ENCODE assay signal across 10 cellular contexts in the genomic region with DNA sequence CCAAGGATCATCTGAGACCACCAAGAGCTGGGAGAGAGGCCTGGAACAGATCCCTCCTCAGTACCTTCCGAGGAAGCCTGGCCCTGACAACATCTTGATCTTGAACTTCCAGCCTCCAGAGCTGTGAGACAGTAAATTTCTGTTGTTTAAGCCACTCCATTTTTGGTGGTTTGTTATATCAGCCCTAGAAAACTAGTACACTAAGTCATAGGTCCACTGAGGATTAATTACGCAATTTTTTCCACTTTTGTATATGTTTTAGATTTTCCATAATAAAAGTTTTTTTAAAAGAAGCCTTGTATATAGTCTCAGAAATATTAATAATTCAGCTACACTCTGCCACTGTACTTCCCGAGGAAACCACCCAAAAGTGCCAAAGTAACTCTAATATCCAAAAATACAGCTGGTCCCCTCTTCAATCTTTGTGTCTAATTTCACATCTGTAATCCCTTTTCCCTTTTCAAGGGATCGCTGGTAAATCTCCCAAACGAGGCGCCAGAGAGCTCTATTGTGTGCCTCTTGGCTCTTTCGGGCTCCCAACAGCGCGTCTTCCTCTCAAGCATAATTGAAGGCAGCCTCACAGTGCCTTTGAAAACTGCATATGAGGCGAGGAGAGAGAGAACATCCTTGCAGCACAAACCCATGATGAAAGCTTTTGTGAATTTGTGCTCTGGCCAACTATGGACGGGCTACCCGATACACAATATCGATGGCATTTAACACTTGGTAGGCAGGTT. TPM values are rescaled to one million over a fixed set of nuclear protein-coding genes. Genes with fewer than 3 reads are reported as not detected.
DNase-seq lines count a peak whose midpoint lies in the region; FAIRE-seq and TF ChIP-seq lines count a peak whose summit lies in the region.
"Had no signal": no experiment of that assay in that cellular context is flagged by ENCODE, and none has a peak within 500 bp of the region (broad histone marks: within the 10 kb centered on the region; RNA-seq: fewer than 3 reads in every experiment).

No MANE protein-coding gene starts in this region.

- DNase-seq in BJ (ENCODE audit: low read depth): no peak
- peak; percentile 44 for DNase-seq in NCI-H345 treated with DMSO at 0.1 percent for 48 hours (lab: John Stamatoyannopoulos, UW; ENCODE audit: unreplicated experiment)
- DNase-seq in fibroblast of gingiva (ENCODE audit: low read depth): peak; percentile 72
- no peak for DNase-seq in activated CD4-positive, CD25-positive, alpha-beta regulatory T cell treated with anti-CD3 and anti-CD28 coated beads, Interleukin-2, amount 50 U/mL, for 72 hours
- no peak for DNase-seq in thyroid gland
- DNase-seq in ACHN: no peak
- no peak for DNase-seq in kidney
- DNase-seq: activated naive CD8-positive, alpha-beta T cell treated with anti-CD3 and anti-CD28 coated beads, Interleukin-2, amount 10 ng/mL, durations not matched to agents 7 days and 5 days had no signal

- H3K27me3 ChIP-seq in BJ (ENCODE audit: control insufficient read depth, insufficient read depth, low read length) (no peaks in the 10 kb centered on the region), neuron (ENCODE audit: insufficient read depth, low read length) (no peaks in the 10 kb centered on the region), thyroid gland (no peaks in the 10 kb centered on the region)

- H3K36me3 ChIP-seq in BJ (ENCODE audit: control insufficient read depth, insufficient read depth, low read length): no peaks in the 10 kb centered on the region
- no peaks in the 10 kb centered on the region for H3K36me3 ChIP-seq in neuron (ENCODE audit: insufficient read depth, low read length)
- no peaks in the 10 kb centered on the region for H3K36me3 ChIP-seq in thyroid gland
- no peaks in the 10 kb centered on the region for H3K36me3 ChIP-seq in kidney (ENCODE audit: control insufficient read depth in 1 of 2, insufficient read depth in 2 of 2, low read length in 2 of 2)

- H3K9me3 ChIP-seq in neuron (ENCODE audit: low read length) (no peaks in the 10 kb centered on the region), thyroid gland (no peaks in the 10 kb centered on the region), kidney (ENCODE audit: control insufficient read depth in 1 of 2, low read length in 2 of 2) (no peaks in the 10 kb centered on the region)

- peak; percentile 26; the same call in 1 of the 2 replicates for TF ChIP-seq CTCF in BJ (IDR thresholded peaks at IDR 0.05; ENCODE audit: insufficient read depth, low read depth, low read length)
- no peak for TF ChIP-seq CTCF in thyroid gland (IDR thresholded peaks at IDR 0.05)
- no peak for TF ChIP-seq CTCF in kidney (IDR thresholded peaks at IDR 0.05; ENCODE audit: borderline replicate concordance, extremely low read depth, insufficient read depth)

- intact Hi-C loops in thyroid gland (cut with DNase I): no loop called here
- intact Hi-C loops in kidney (cut with DNase I): no loop called here

- H3K27ac ChIP-seq in thyroid gland: no peak overlapping the region
- no peak overlapping the region for H3K27ac ChIP-seq in kidney (ENCODE audit: low read depth in 2 of 2, low read length in 2 of 2)
- H3K27ac ChIP-seq: C4-2B had no signal

- CTCF ChIA-PET in BJ (lab: Yijun Ruan, JAX): interaction anchor here (1.4 kb wide), 1 partner anchor 294 kb away, joined by 4 read pairs; no protein-coding TSS in a partner anchor

- peak overlapping the region; percentile 62 for H2AFZ ChIP-seq in neuron (ENCODE audit: low read depth, low read length)

- in situ Hi-C loops in ACHN (cut with HindIII; ENCODE audit: low pct_ligation_motif_present, low pct_unique_long_range_greater_than_20kb, low sequenced_read_pairs): no loop called here

- H3K9ac ChIP-seq in kidney (ENCODE audit: low read length in 2 of 2): no peak overlapping the region

- no peak overlapping the region for H3K4me3 ChIP-seq in BJ (ENCODE audit: low read depth, low read length)
- peak overlapping the region; percentile 19 for H3K4me3 ChIP-seq in neuron (ENCODE audit: low read length)
- H3K4me3 ChIP-seq in thyroid gland (replicated peaks in 1 of 3): no peak overlapping the region
- no peak overlapping the region for H3K4me3 ChIP-seq in kidney (ENCODE audit: low read length in 2 of 2)

- TF ChIP-seq POLR2A in thyroid gland (IDR thresholded peaks at IDR 0.05): no peak

- POLR2A ChIA-PET in BJ (lab: Charles Lee): no interaction called here

- 41 to 44% methylated on average over 13 of the region's 13 CpGs for WGBS in thyroid gland, 2 donors

- H3K4me1 ChIP-seq in neuron (ENCODE audit: insufficient read depth, low read length): peaks cover 7% of the 10 kb centered on the region
- no peaks in the 10 kb centered on the region for H3K4me1 ChIP-seq in thyroid gland
- no peaks in the 10 kb centered on the region for H3K4me1 ChIP-seq in kidney (ENCODE audit: control insufficient read depth in 1 of 2, insufficient read depth in 1 of 2, low read depth in 1 of 2, low read length in 2 of 2)

- no peak for FAIRE-seq in kidney (lab: Jason Lieb, UNC)

RNA-seq across cellular contexts. Expression of a gene that starts 32.7 kb away (rescaled TPM):
- polyA plus RNA-seq in BJ (2011; rRNA removed) (0.78 and 1.3 TPM in 2 replicates), kidney (ENCODE audit: insufficient read depth, low read depth, low replicate concordance) (12.6 TPM)
- polyA minus RNA-seq in BJ (2011; rRNA and poly(A)+ RNA removed): 1.7 and 2.1 TPM in 2 replicates
- total RNA-seq in thyroid gland (1 to 10 TPM; 3.7 to 7.8 (median 4.9) TPM), kidney (65.1 TPM)

Comparison
In these comparisons a context has a peak if more than half of its experiments do, and no peak if none do; other contexts are left out.
1. DNase-seq: peak in NCI-H345 treated with DMSO at 0.1 percent for 48 hours (single experiment) and fibroblast of gingiva (single experiment); none in BJ (single experiment), activated CD4-positive, CD25-positive, alpha-beta regulatory T cell treated with anti-CD3 and anti-CD28 coated beads, Interleukin-2, amount 50 U/mL, for 72 hours (single experiment), thyroid gland (0 of 2), ACHN (single experiment) and kidney (single experiment).